In the genomic region with DNA sequence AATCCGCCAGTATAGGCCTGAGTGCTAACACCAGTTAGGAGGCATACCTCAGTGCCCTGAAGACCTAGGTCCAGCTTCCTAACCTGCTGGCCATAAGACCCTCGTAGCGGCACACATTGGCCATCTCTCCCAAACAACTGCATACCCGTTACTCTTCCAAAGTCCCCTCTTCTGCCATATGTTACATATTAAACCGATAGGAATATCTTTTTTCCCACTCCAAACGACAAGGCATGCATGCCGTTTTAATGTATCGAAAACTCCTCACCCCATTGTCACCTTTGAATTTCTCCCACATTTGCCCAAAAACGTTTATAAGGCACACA, we compare ENCODE assay signal across 8 cellular contexts. TPM values are rescaled to one million over a fixed set of nuclear protein-coding genes. Genes with fewer than 3 reads are reported as not detected.
DNase-seq lines count a peak whose midpoint lies in the region; TF ChIP-seq lines count a peak whose summit lies in the region.

No MANE protein-coding gene starts in this region.

- H3K4me3 ChIP-seq in SU-DHL-6 (ENCODE audit: insufficient read depth, low read length, poor library complexity, severe bottlenecking): no peak overlapping the region
- H3K4me3 ChIP-seq in fibroblast of villous mesenchyme (ENCODE audit: low read depth, low read length): peak overlapping the region; percentile 67
- H3K4me3 ChIP-seq in skeletal muscle tissue (ENCODE audit: low read length in 3 of 3): peak overlapping the region; percentile 58 to 78 (median 76)
- H3K4me3 ChIP-seq in ascending aorta: peak overlapping the region in 1 of 2 donors; percentile 97

- H3K36me3 Mint-ChIP-seq in T-helper 2 cell treated with Interferon-gamma antibody and Interleukin-4, amounts not matched to agents 5 μg/mL and 100 μg/mL, for 36 hours (ENCODE audit: low read depth): peaks cover 2% of the 10 kb centered on the region

- peak overlapping the region; percentile 83 for H3K4me2 ChIP-seq in SU-DHL-6 (ENCODE audit: low read depth, low read length, poor library complexity, severe bottlenecking)

- H3K27me3 Mint-ChIP-seq in T-helper 2 cell treated with Interferon-gamma antibody and Interleukin-4, amounts not matched to agents 5 μg/mL and 100 μg/mL, for 36 hours (ENCODE audit: low read depth): peaks cover 24% of the 10 kb centered on the region

- no peaks in the 10 kb centered on the region for H3K9me3 ChIP-seq in SU-DHL-6 (ENCODE audit: insufficient read depth, low read length)
- H3K9me3 ChIP-seq in skeletal muscle tissue (ENCODE audit: control insufficient read depth in 3 of 3, low read length in 3 of 3): no peaks in the 10 kb centered on the region
- H3K9me3 ChIP-seq in ascending aorta: no peaks in the 10 kb centered on the region

- no peaks in the 10 kb centered on the region for H3K9me2 ChIP-seq in SU-DHL-6 (replicated peaks; ENCODE audit: insufficient read depth, low read length)

- TF ChIP-seq CTCF in SU-DHL-6 (IDR thresholded peaks at IDR 0.05; ENCODE audit: insufficient read depth, low read length, poor library complexity, severe bottlenecking) (no peak), fibroblast of villous mesenchyme (IDR thresholded peaks at IDR 0.05; ENCODE audit: insufficient read depth, low read depth, low read length) (no peak), GM20000 (IDR thresholded peaks at IDR 0.05; ENCODE audit: extremely low read depth, missing control alignments) (no peak), ascending aorta (IDR thresholded peaks at IDR 0.05) (no peak)

- H3K27ac Mint-ChIP-seq in T-helper 2 cell treated with Interferon-gamma antibody and Interleukin-4, amounts not matched to agents 5 μg/mL and 100 μg/mL, for 36 hours: no peak overlapping the region

- H3K27ac ChIP-seq in SU-DHL-6 (ENCODE audit: low read depth, low read length) (no peak overlapping the region), skeletal muscle tissue (ENCODE audit: low read depth, low read length) (peak overlapping the region; percentile 92), ascending aorta (no peak overlapping the region)

- no peaks in the 10 kb centered on the region for H3F3A ChIP-seq in SU-DHL-6 (ENCODE audit: insufficient read depth)

- H3K27me3 ChIP-seq in SU-DHL-6 (ENCODE audit: low read length): no peaks in the 10 kb centered on the region
- no peaks in the 10 kb centered on the region for H3K27me3 ChIP-seq in skeletal muscle tissue (ENCODE audit: control insufficient read depth in 3 of 3, insufficient read depth in 3 of 3, low read length in 3 of 3)
- H3K27me3 ChIP-seq in ascending aorta: no peaks in the 10 kb centered on the region

- peaks cover 14 to 40% (median 29%) of the 10 kb centered on the region in 3 donors for H3K4me1 ChIP-seq in skeletal muscle tissue (ENCODE audit: control insufficient read depth in 3 of 3, insufficient read depth in 3 of 3, low read length in 3 of 3)
- peaks cover 0 to 8% of the 10 kb centered on the region in 2 donors for H3K4me1 ChIP-seq in ascending aorta

- H2AFZ ChIP-seq in SU-DHL-6 (ENCODE audit: low read depth, low read length, severe bottlenecking): no peak overlapping the region

- DNase-seq in T-helper 2 cell treated with Interferon-gamma antibody and Interleukin-4, amounts not matched to agents 5 μg/mL and 100 μg/mL, for 36 hours (ENCODE audit: low spot score): no peak
- no peak for DNase-seq in T-helper 2 cell
- DNase-seq in fibroblast of villous mesenchyme (ENCODE audit: low read depth): no peak
- DNase-seq in kidney tubule cell (ENCODE audit: low spot score): no peak
- DNase-seq in GM20000 (ENCODE audit: low spot score): no peak
- DNase-seq in ascending aorta (ENCODE audit: low spot score in 2 of 2): no peak

- H3K4me3 Mint-ChIP-seq in T-helper 2 cell treated with Interferon-gamma antibody and Interleukin-4, amounts not matched to agents 5 μg/mL and 100 μg/mL, for 36 hours: peak overlapping the region; percentile 77

- no peaks in the 10 kb centered on the region for H3K79me2 ChIP-seq in SU-DHL-6 (ENCODE audit: insufficient read depth, low read length)

- no peaks in the 10 kb centered on the region for H3K9me3 Mint-ChIP-seq in T-helper 2 cell treated with Interferon-gamma antibody and Interleukin-4, amounts not matched to agents 5 μg/mL and 100 μg/mL, for 36 hours

- intact Hi-C loops in ascending aorta (cut with DNase I): loop anchor here (5.0 kb wide), 1 partner anchor 590 kb away; no protein-coding TSS in a partner anchor

- peaks cover 18% of the 10 kb centered on the region for H3K4me1 Mint-ChIP-seq in T-helper 2 cell treated with Interferon-gamma antibody and Interleukin-4, amounts not matched to agents 5 μg/mL and 100 μg/mL, for 36 hours (ENCODE audit: low read depth)

- H3K36me3 ChIP-seq in SU-DHL-6 (ENCODE audit: low read length): no peaks in the 10 kb centered on the region
- peaks cover 0 to 2% (median 2%) of the 10 kb centered on the region in 3 donors for H3K36me3 ChIP-seq in skeletal muscle tissue (ENCODE audit: control insufficient read depth in 3 of 3, insufficient read depth in 3 of 3, low read length in 3 of 3)
- peaks cover 0 to 4% of the 10 kb centered on the region in 2 donors for H3K36me3 ChIP-seq in ascending aorta

- H3K9ac ChIP-seq in SU-DHL-6 (ENCODE audit: low read length) (no peak overlapping the region), skeletal muscle tissue (ENCODE audit: low read depth in 1 of 3, low read length in 3 of 3) (peak overlapping the region; percentile 69 to 88 (median 74))

- no peaks in the 10 kb centered on the region for H4K20me1 ChIP-seq in SU-DHL-6 (ENCODE audit: low read depth, low read length)

RNA-seq across cellular contexts. Expression of gene AXIN2, which starts 0.7 kb away (rescaled TPM):
- 1.3 and 1.9 TPM in 2 replicates for total RNA-seq in fibroblast of villous mesenchyme
- total RNA-seq in skeletal muscle tissue: 19.8 TPM
- total RNA-seq in ascending aorta: 27.5 TPM
